Comparison of ENCODE assay signal across 8 cellular contexts in the genomic region with DNA sequence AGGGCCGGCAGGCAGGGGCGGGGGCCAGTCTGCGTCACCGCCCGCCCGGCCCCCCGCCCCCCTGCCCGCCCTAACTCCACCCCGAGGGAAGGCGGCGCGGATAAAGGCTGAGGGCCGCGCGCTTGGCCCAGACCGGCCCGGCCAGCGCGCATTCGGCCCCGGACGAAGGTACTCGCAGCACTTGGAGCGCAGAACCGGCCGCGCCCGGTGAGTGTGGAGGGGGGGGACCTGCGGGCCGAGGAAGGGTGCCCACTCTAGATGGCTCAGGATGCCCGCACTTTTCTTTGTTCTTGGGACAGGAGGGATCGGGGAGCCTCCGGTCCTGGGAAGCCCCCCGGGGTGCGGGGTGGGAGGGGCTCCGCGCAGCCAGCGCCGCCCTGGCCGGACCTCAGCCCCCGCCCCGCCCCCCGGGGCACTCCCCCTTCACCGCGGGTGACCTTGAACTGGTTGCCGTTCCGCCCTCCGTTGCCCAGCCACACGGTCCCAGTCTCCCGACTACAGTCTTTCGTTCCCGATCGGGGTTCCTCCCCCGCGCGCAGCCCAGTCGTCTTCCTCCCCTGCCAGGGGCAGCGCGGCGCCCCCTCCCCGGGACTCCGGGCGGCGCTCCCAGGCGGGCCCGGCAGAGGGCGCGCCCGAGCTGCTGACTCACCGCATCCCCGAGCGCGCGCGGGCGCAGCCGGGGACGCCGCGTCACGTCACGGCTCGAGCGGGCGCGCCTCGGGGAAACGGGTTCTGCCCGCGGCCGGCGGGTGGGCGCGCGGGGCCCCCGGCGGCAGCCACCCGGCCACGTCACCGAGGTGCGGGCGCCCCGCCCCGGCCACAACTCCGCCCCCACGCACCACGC. TPM values are rescaled to one million over a fixed set of nuclear protein-coding genes. Genes with fewer than 3 reads are reported as not detected.
DNase-seq lines count a peak whose midpoint lies in the region; ATAC-seq, FAIRE-seq and TF ChIP-seq lines count a peak whose summit lies in the region.

Gene MIDN, plus strand, starts transcription at position 130 of the 844 bp plus-strand sequence. CDS start 1,714 bp downstream, outside the sequence.

- TF ChIP-seq POLR2A in Peyer's patch (IDR thresholded peaks at IDR 0.05) = peak; percentile 93 to 97
- peak; percentile 79 to 96 for TF ChIP-seq POLR2A in thyroid gland (IDR thresholded peaks at IDR 0.05)

- H3K4me1 Mint-ChIP-seq in CD8-positive, alpha-beta T cell (ENCODE audit: low read depth) = peaks cover 10% of the 10 kb centered on the region

- H3K27ac ChIP-seq in CD8-positive, alpha-beta T cell (ENCODE audit: low read depth, low read length) = peak within 1 kb of the TSS; percentile 76
- peak within 1 kb of the TSS; percentile 99 to 100 (median 100) for H3K27ac ChIP-seq in Peyer's patch
- H3K27ac ChIP-seq in neutrophil = peak within 1 kb of the TSS; percentile 100
- peak within 1 kb of the TSS; percentile 96 to 100 (median 99) for H3K27ac ChIP-seq in thyroid gland

- peak within 1 kb of the TSS; percentile 76 for H3K4me3 ChIP-seq in CD8-positive, alpha-beta T cell (ENCODE audit: low read depth, low read length)
- peak within 1 kb of the TSS; percentile 86 to 93 (median 88) for H3K4me3 ChIP-seq in Peyer's patch
- H3K4me3 ChIP-seq in neutrophil (ENCODE audit: low read depth in 1 of 2, low read length in 1 of 2) = peak within 1 kb of the TSS; percentile 75 to 98
- H3K4me3 ChIP-seq in thyroid gland (replicated peaks in 1 of 3) = peak within 1 kb of the TSS; percentile 59 to 87 (median 79)

- peak; percentile 64 to 89 (median 82) for DNase-seq in CD8-positive, alpha-beta T cell
- DNase-seq in Peyer's patch (peak; percentile 79 to 92 (median 90)), frontal cortex (ENCODE audit: low spot score in 2 of 2) (peak; percentile 78 to 89), thyroid gland (peak; percentile 83 to 85)
- DNase-seq in activated gamma-delta T cell treated with anti-CD3 and anti-CD28 coated beads, Interleukin-2, amount 50 U/mL, for 16 hours (ENCODE audit: low read depth) = peak; percentile 74

- ATAC-seq in CD8-positive, alpha-beta T cell = peak; percentile 25
- peak; percentile 39 for ATAC-seq in GM19351 (IDR thresholded peaks at IDR 0.05; ENCODE audit: unreplicated experiment)
- peak; percentile 24 for ATAC-seq in HG03520 (IDR thresholded peaks at IDR 0.05; ENCODE audit: unreplicated experiment)

- FAIRE-seq in frontal cortex (lab: Jason Lieb, UNC) = no peak

- peaks cover 31% of the 10 kb centered on the region for H3K4me1 ChIP-seq in CD8-positive, alpha-beta T cell (ENCODE audit: insufficient read depth, low read length)
- peaks cover 3 to 50% (median 33%) of the 10 kb centered on the region in 4 donors for H3K4me1 ChIP-seq in Peyer's patch
- H3K4me1 ChIP-seq in neutrophil (ENCODE audit: control insufficient read depth in 1 of 2, insufficient read depth in 1 of 2, low read depth in 1 of 2, low read length in 1 of 2) = peaks cover 36 to 46% of the 10 kb centered on the region in 2 experiments
- H3K4me1 ChIP-seq in thyroid gland = peaks cover 65 to 74% of the 10 kb centered on the region in 2 donors

- H3K4me3 Mint-ChIP-seq in CD8-positive, alpha-beta T cell = peak within 1 kb of the TSS; percentile 73

- H3K27me3 Mint-ChIP-seq in CD8-positive, alpha-beta T cell (ENCODE audit: low read depth) = no peaks in the 10 kb centered on the region

- no peaks in the 10 kb centered on the region for H3K36me3 ChIP-seq in CD8-positive, alpha-beta T cell (ENCODE audit: insufficient read depth, low read length)
- H3K36me3 ChIP-seq in Peyer's patch = peaks cover 0 to 30% (median 0%) of the 10 kb centered on the region in 3 donors
- H3K36me3 ChIP-seq in neutrophil = peaks cover 36% of the 10 kb centered on the region
- peaks cover 16 to 17% of the 10 kb centered on the region in 2 donors for H3K36me3 ChIP-seq in thyroid gland

- peak within 1 kb of the TSS; percentile 79 for H3K27ac Mint-ChIP-seq in CD8-positive, alpha-beta T cell

- H3K27me3 ChIP-seq in CD8-positive, alpha-beta T cell (ENCODE audit: insufficient read depth, low read length) = no peaks in the 10 kb centered on the region
- no peaks in the 10 kb centered on the region for H3K27me3 ChIP-seq in Peyer's patch
- no peaks in the 10 kb centered on the region for H3K27me3 ChIP-seq in neutrophil
- no peaks in the 10 kb centered on the region for H3K27me3 ChIP-seq in thyroid gland

- 1% methylated on average over 18 of the region's 107 CpGs; no CpG with 5 or more reads in 1 of the 2 donors for WGBS in thyroid gland, 2 donors

- peak; percentile 80 for TF ChIP-seq CTCF in CD8-positive, alpha-beta T cell (IDR thresholded peaks at IDR 0.05)
- TF ChIP-seq CTCF in Peyer's patch (IDR thresholded peaks at IDR 0.05) (peak; percentile 81 to 97 (median 95)), neutrophil (IDR thresholded peaks at IDR 0.05) (peak; percentile 98), thyroid gland (IDR thresholded peaks at IDR 0.05) (peak; percentile 45 to 97 (median 86))

- H3K36me3 Mint-ChIP-seq in CD8-positive, alpha-beta T cell = peaks cover 11% of the 10 kb centered on the region

- intact Hi-C loops in CD8-positive, alpha-beta T cell (cut with DNase I, micrococcal nuclease) = loop anchor here (1.0 to 10.0 kb wide), 9 partner anchors 8 to 384 kb away; partner anchors contain the start of genes CIRBP (in 2 of the 2), DAZAP1 (in 1 of the 2), FAM174C (in 1 of the 2) and NDUFS7 (in 1 of the 2)
- intact Hi-C loops in thyroid gland (cut with DNase I) = no loop called here

- POLR2A ChIA-PET in CD8-positive, alpha-beta T cell (lab: Charles Lee) = interaction anchor here (0.6 to 1.0 kb wide), 4 partner anchors 10 to 26 kb away, joined by 3 to 13 read pairs (median 3); partner anchors contain the start of genes CIRBP and FAM174C

- no peaks in the 10 kb centered on the region for H3K9me3 ChIP-seq in CD8-positive, alpha-beta T cell (ENCODE audit: low read length)
- H3K9me3 ChIP-seq in Peyer's patch = no peaks in the 10 kb centered on the region
- no peaks in the 10 kb centered on the region for H3K9me3 ChIP-seq in neutrophil
- no peaks in the 10 kb centered on the region for H3K9me3 ChIP-seq in thyroid gland

- CTCF ChIA-PET in CD8-positive, alpha-beta T cell (lab: Charles Lee) = interaction anchor here (0.9 to 1.0 kb wide), 2 partner anchors 13 to 18 kb away, joined by 3 to 4 read pairs; no protein-coding TSS in a partner anchor

- H3K9me3 Mint-ChIP-seq in CD8-positive, alpha-beta T cell = no peaks in the 10 kb centered on the region

RNA-seq across cellular contexts. Expression of gene MIDN, which starts in this region (rescaled TPM):
- total RNA-seq in CD8-positive, alpha-beta T cell = 100 to 1,000 TPM; 305 to 314 TPM
- total RNA-seq in Peyer's patch (100 to 1,000 TPM in 1 of 4 donors, 10 to 100 TPM in 3; 34.7 to 205 (median 98.9) TPM), frontal cortex (14.3 TPM), thyroid gland (10 to 100 TPM; 16.2 to 89.2 (median 17.9) TPM)

Comparison
In these comparisons a context has a peak if more than half of its experiments do, and no peak if none do; other contexts are left out.
1. Peak in every context shown above with its lines: DNase-seq, ATAC-seq, H3K4me3 ChIP-seq and H3K27ac ChIP-seq.